In the genomic region with DNA sequence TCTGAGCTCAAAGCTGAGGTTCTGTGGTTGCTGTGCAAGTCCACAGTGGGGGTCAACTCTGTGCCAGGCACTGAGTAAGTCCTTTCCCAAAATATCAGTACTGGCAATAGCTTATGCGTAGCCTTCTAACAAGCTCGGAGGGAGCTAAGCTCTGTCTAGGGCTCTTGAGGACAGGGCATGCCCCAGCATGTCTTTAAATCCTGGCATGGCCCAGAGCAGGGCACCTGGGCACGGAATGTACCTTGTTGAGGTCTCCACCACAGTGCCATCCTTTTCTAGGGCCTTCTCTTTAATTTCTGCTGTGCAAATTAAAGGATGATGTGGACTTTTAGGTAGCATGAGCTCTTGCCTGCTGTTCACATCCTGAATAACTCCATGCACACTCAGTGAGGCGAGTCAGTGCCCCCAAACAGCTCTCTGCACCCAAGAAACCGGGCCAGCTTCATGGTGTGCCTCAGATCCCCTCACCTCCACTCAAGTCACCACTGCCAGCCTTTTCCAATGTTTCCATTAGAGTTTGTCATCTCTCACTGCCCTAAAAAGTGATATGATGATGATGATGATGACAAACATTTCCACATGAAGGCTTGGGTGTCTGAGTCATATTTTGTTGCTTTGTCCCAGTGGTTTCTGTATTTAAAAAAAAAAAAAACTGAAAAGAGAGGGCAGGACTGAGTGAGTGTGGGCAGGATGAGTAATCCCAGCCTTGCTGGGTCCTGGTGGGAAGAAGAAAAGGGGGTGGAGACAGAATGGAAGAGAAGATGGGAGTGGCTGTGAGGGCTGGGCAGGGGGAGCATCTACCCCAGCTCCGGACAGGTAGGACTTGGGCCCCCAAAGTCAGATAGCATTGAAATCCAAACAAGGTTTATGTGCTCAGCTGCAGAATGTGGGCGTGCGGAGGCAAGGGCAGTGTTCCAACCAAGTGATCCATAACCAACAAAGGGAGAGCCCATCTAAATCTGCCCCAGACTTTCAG, we compare ENCODE assay signal across 11 cellular contexts.
A peak's percentile ranks its signal among the peaks of the same experiment; 100 is the strongest.
DNase-seq lines count a peak whose midpoint lies in the region; ATAC-seq and TF ChIP-seq lines count a peak whose summit lies in the region.
"Had no signal": no experiment of that assay in that cellular context is flagged by ENCODE, and none has a peak within 500 bp of the region (broad histone marks: within the 10 kb centered on the region; RNA-seq: fewer than 3 reads in every experiment).

No MANE protein-coding gene starts in this region.

- no peak overlapping the region for H3K18ac ChIP-seq in neuronal stem cell (ENCODE audit: low read length)

- no peak overlapping the region for H2BK12ac ChIP-seq in neuronal stem cell (ENCODE audit: low read length)

- H3K23ac ChIP-seq in neuronal stem cell (ENCODE audit: low read depth, low read length, poor library complexity) = no peak overlapping the region

- POLR2A ChIA-PET in Caco-2 (lab: Charles Lee) = no interaction called here

- H3K27me3 Mint-ChIP-seq in Caco-2 (ENCODE audit: insufficient read depth, unreplicated experiment) = no peaks in the 10 kb centered on the region

- no peaks in the 10 kb centered on the region for H3K4me1 Mint-ChIP-seq in Caco-2 (ENCODE audit: low read depth, unreplicated experiment)

- H2BK15ac ChIP-seq in neuronal stem cell (ENCODE audit: low read length) = no peak overlapping the region

- no peak overlapping the region for H3K4me3 Mint-ChIP-seq in Caco-2 (ENCODE audit: unreplicated experiment)

- H3K9me3 ChIP-seq in Caco-2 (no peaks in the 10 kb centered on the region), neuronal stem cell (replicated peaks in 1 of 2; ENCODE audit: control insufficient read depth in 2 of 2, insufficient read depth in 1 of 2, low read depth in 1 of 2, low read length in 2 of 2) (no peaks in the 10 kb centered on the region), body of pancreas (no peaks in the 10 kb centered on the region)

- intact Hi-C loops in Caco-2 (cut with micrococcal nuclease; ENCODE audit: unreplicated experiment) = no loop called here
- intact Hi-C loops in body of pancreas (cut with DNase I) = no loop called here
- intact Hi-C loops in Right ventricle myocardium inferior (cut with DNase I) = no loop called here

- no peak overlapping the region for H3K27ac Mint-ChIP-seq in Caco-2 (ENCODE audit: unreplicated experiment)

- no CpG with 5 or more reads among the region's 8 CpGs for WGBS in neuronal stem cell (ENCODE audit: extremely low coverage in 2 of 2, insufficient read length in 2 of 2, insufficient replicate concordance in 1 of 2), 2 donors
- WGBS in body of pancreas, 2 donors = 62 to 64% methylated on average over 8 of the region's 8 CpGs

- ATAC-seq in body of pancreas (no peak), Right ventricle myocardium inferior (no peak)

- H3K36me3 ChIP-seq in Caco-2 (ENCODE audit: control insufficient read depth, insufficient read depth, low read length) (no peaks in the 10 kb centered on the region), neuronal stem cell (replicated peaks in 1 of 2; ENCODE audit: control insufficient read depth in 2 of 2, insufficient read depth in 2 of 2, low read length in 2 of 2) (no peaks in the 10 kb centered on the region), body of pancreas (replicated peaks in 1 of 2; ENCODE audit: insufficient read depth in 1 of 2, low read depth in 2 of 2) (no peaks in the 10 kb centered on the region)

- no peak overlapping the region for H3K4me2 ChIP-seq in neuronal stem cell (ENCODE audit: insufficient read depth, low read length, poor library complexity, severe bottlenecking)

- H3K4me1 ChIP-seq in Caco-2 (no peaks in the 10 kb centered on the region), neuronal stem cell (ENCODE audit: control insufficient read depth in 2 of 2, insufficient read depth in 1 of 2, low read depth in 1 of 2, low read length in 2 of 2) (peaks cover 0 to 9% of the 10 kb centered on the region in 2 donors), body of pancreas (no peaks in the 10 kb centered on the region)

- DNase-seq in Caco-2 (peak; percentile 6 to 35), NCI-H146 treated with DMSO at 0.1 percent for 48 hours (lab: John Stamatoyannopoulos, UW; ENCODE audit: unreplicated experiment) (peak; percentile 19), cardiac fibroblast (ENCODE audit: low read depth in 2 of 2) (peak; percentile 72 to 87), neuronal stem cell (ENCODE audit: low spot score) (no peak), body of pancreas (no peak), Right ventricle myocardium inferior (ENCODE audit: missing footprints) (no peak), DMS 273 treated with DMSO at 0.1 percent for 48 hours (lab: John Stamatoyannopoulos, UW) (no peak), pons (ENCODE audit: low spot score) (no peak)
- DNase-seq: cerebellar nuclear complex, H7, NCI-H1417 treated with DMSO at 0.1 percent for 48 hours had no signal

- TF ChIP-seq CTCF in Caco-2 (IDR thresholded peaks at IDR 0.05; ENCODE audit: insufficient read depth in 1 of 2, low read depth in 1 of 2, low read length in 1 of 2, severe bottlenecking in 1 of 2, unreplicated experiment in 1 of 2) (no peak), cardiac fibroblast (IDR thresholded peaks at IDR 0.05; ENCODE audit: low read depth, low read length) (no peak), body of pancreas (IDR thresholded peaks at IDR 0.05) (no peak)

- H4K8ac ChIP-seq in neuronal stem cell (ENCODE audit: low read depth, low read length) = no peak overlapping the region

- H3K79me1 ChIP-seq in neuronal stem cell (ENCODE audit: low read depth, low read length) = no peaks in the 10 kb centered on the region

- no peak for TF ChIP-seq POLR2A in body of pancreas (IDR thresholded peaks at IDR 0.05)

- peak overlapping the region; percentile 18 for H2AFZ ChIP-seq in neuronal stem cell (ENCODE audit: low read length)

- H3K27me3 ChIP-seq in Caco-2 (replicated peaks; ENCODE audit: control insufficient read depth, insufficient read depth, low read length) (no peaks in the 10 kb centered on the region), neuronal stem cell (ENCODE audit: control insufficient read depth in 3 of 3, insufficient read depth in 3 of 3, low read depth in 1 of 3, low read length in 3 of 3) (no peaks in the 10 kb centered on the region), body of pancreas (no peaks in the 10 kb centered on the region)

- no peak overlapping the region for H4K91ac ChIP-seq in neuronal stem cell (ENCODE audit: low read depth, low read length, poor library complexity)

- no peak overlapping the region for H3K14ac ChIP-seq in neuronal stem cell (ENCODE audit: low read length)

- no peak overlapping the region for H3K4me3 ChIP-seq in Caco-2 (ENCODE audit: low read depth, low read length)
- H3K4me3 ChIP-seq in cardiac fibroblast (replicated peaks in 1 of 2; ENCODE audit: low read depth in 2 of 2, low read length in 2 of 2) = no peak overlapping the region
- no peak overlapping the region for H3K4me3 ChIP-seq in neuronal stem cell (ENCODE audit: low read length in 2 of 2)
- H3K4me3 ChIP-seq in body of pancreas = no peak overlapping the region

- no peak overlapping the region for H3K9ac ChIP-seq in neuronal stem cell (ENCODE audit: low read depth, low read length, poor library complexity)

- CTCF ChIA-PET in Caco-2 (lab: Charles Lee) = no interaction called here

- H3K9me3 Mint-ChIP-seq in Caco-2 (ENCODE audit: unreplicated experiment) = no peaks in the 10 kb centered on the region

- H3K4ac ChIP-seq in neuronal stem cell (ENCODE audit: low read length) = no peak overlapping the region

- H3K36me3 Mint-ChIP-seq in Caco-2 (ENCODE audit: insufficient read depth, unreplicated experiment) = no peaks in the 10 kb centered on the region

- no TSS peak for BruUV-seq in Caco-2 (replicated peaks; lab: Mats Ljungman, UMichigan)

- no peak overlapping the region for H2AK5ac ChIP-seq in neuronal stem cell (ENCODE audit: low read depth, low read length)

- no peak overlapping the region for H3K27ac ChIP-seq in neuronal stem cell (replicated peaks; ENCODE audit: low read length)
- H3K27ac ChIP-seq in body of pancreas = no peak overlapping the region

- no peak overlapping the region for H2BK5ac ChIP-seq in neuronal stem cell (ENCODE audit: low read length)

- no peak overlapping the region for H2BK120ac ChIP-seq in neuronal stem cell (ENCODE audit: low read depth, low read length)

Comparison
In these comparisons a context has a peak if more than half of its experiments do, and no peak if none do; other contexts are left out.
1. DNase-seq: peak in Caco-2 (2 of 2), NCI-H146 treated with DMSO at 0.1 percent for 48 hours (single experiment) and cardiac fibroblast (2 of 2); none in neuronal stem cell (single experiment), body of pancreas (0 of 4), Right ventricle myocardium inferior (single experiment), DMS 273 treated with DMSO at 0.1 percent for 48 hours (single experiment) and pons (single experiment).